In genomic region chr9:130174025-130174424, GRCh38 we compare ENCODE assay signal across 12 cellular contexts. TPM values are rescaled to one million over a fixed set of nuclear protein-coding genes. Genes with fewer than 3 reads are reported as not detected.
DNase-seq lines count a peak whose midpoint lies in the region; ATAC-seq and TF ChIP-seq lines count a peak whose summit lies in the region.
"Had no signal": no experiment of that assay in that cellular context is flagged by ENCODE, and none has a peak within 500 bp of the region (broad histone marks: within the 10 kb centered on the region; RNA-seq: fewer than 3 reads in every experiment).

No MANE protein-coding gene starts in this region.

- peaks cover 6 to 24% of the 10 kb centered on the region in 2 experiments; a peak in 1 of 4 replicates for H3K4me1 ChIP-seq in SK-N-SH (ENCODE audit: control insufficient read depth in 1 of 2, insufficient read depth in 2 of 2, low read depth in 1 of 2, low read length in 1 of 2)

- H3K4me3 ChIP-seq in SK-N-SH (ENCODE audit: low read depth in 2 of 2, low read length in 1 of 2), result peak overlapping the region; percentile 67 to 82

- H3K36me3 ChIP-seq in SK-N-SH (replicated peaks in 1 of 2; ENCODE audit: control insufficient read depth in 1 of 2, insufficient read depth in 2 of 2, low read length in 1 of 2), result peaks cover 0 to 3% of the 10 kb centered on the region in 2 experiments

- CTCF ChIA-PET in SK-N-SH (lab: Yijun Ruan, JAX), result interaction anchor here (0.9 to 3.9 kb wide), 13 partner anchors 9 to 693 kb away, joined by 3 to 22 read pairs (median 5); no protein-coding TSS in a partner anchor

- intact Hi-C loops in activated T-helper 2 cell treated with anti-CD3 and anti-CD28 coated beads, Interferon-gamma antibody, Interleukin-2, Interleukin-4, amounts not matched to agents 10 μg/mL and 5 μg/mL and 100 μg/mL, durations not matched to agents 14 hours and 24 hours and 36 hours (cut with micrococcal nuclease), result no loop called here

- peak overlapping the region in 1 of 2 experiments; percentile 14; a peak in 1 of 4 replicates for H3K27ac ChIP-seq in SK-N-SH (ENCODE audit: low read depth in 2 of 2, low read length in 1 of 2)
- H3K27ac ChIP-seq: 22Rv1, HL-60 had no signal

- H2AFZ ChIP-seq in SK-N-SH (ENCODE audit: low read depth), result no peak overlapping the region

- 86% methylated on average over 2 of the region's 9 CpGs for WGBS in SK-N-SH (ENCODE audit: low lambda C conversion rate)

- peak overlapping the region; percentile 98 for H3K4me2 ChIP-seq in SK-N-SH

- DNase-seq in SK-N-SH (no peak), immature natural killer cell (no peak), NCI-H1092 treated with DMSO at 0.1 percent for 48 hours (lab: John Stamatoyannopoulos, UW) (no peak), nucleus accumbens (lab: John Stamatoyannopoulos, UW) (no peak)
- DNase-seq in activated T-helper 2 cell treated with anti-CD3 and anti-CD28 coated beads, Interferon-gamma antibody, Interleukin-2, Interleukin-4, amounts not matched to agents 10 μg/mL and 5 μg/mL and 100 μg/mL, durations not matched to agents 14 hours and 24 hours and 36 hours (ENCODE audit: low spot score), result no peak
- no peak for DNase-seq in stimulated activated naive B cell treated with anti-CD40 and anti-IgM and Interleukin-4, amounts not matched to agents 10 μg/mL and 1 μg/mL and 100 μg/mL, for 72 hours
- DNase-seq in stimulated activated CD4-positive, alpha-beta T cell treated with anti-CD3 and anti-CD28 coated beads, Interleukin-1b, Interleukin-23, amount 100 ng/mL, for 48 hours, result no peak
- DNase-seq: foreskin melanocyte, SIG-M5 had no signal

- no peak for TF ChIP-seq RAD21 in SK-N-SH (IDR thresholded peaks at IDR 0.05; ENCODE audit: low read length)

- peak overlapping the region; percentile 77 for H3K4me3 Mint-ChIP-seq in activated T-helper 2 cell treated with anti-CD3 and anti-CD28 coated beads, Interferon-gamma antibody, Interleukin-2, Interleukin-4, amounts not matched to agents 10 μg/mL and 5 μg/mL and 100 μg/mL, durations not matched to agents 14 hours and 24 hours and 36 hours (ENCODE audit: low read depth)
- H3K4me3 Mint-ChIP-seq in immature natural killer cell, result peak overlapping the region; percentile 42 to 80 (median 66)
- peak overlapping the region; percentile 33 to 80 for H3K4me3 Mint-ChIP-seq in stimulated activated naive B cell treated with anti-CD40 and anti-IgM and Interleukin-4, amounts not matched to agents 10 μg/mL and 1 μg/mL and 100 μg/mL, for 72 hours

- ATAC-seq in SK-N-SH treated with all-trans-retinoic acid at 6 μM for 48 hours, result no peak
- ATAC-seq in stimulated activated naive B cell treated with anti-CD40 and anti-IgM and Interleukin-4, amounts not matched to agents 10 μg/mL and 1 μg/mL and 100 μg/mL, for 72 hours (replicated peaks), result no peak

- no peaks in the 10 kb centered on the region for H3K27me3 ChIP-seq in SK-N-SH (ENCODE audit: insufficient read depth)

- H3K9ac ChIP-seq in SK-N-SH, result peak overlapping the region; percentile 86; the same call in 1 of the 2 replicates

- no peaks in the 10 kb centered on the region for H3K36me3 Mint-ChIP-seq in activated T-helper 2 cell treated with anti-CD3 and anti-CD28 coated beads, Interferon-gamma antibody, Interleukin-2, Interleukin-4, amounts not matched to agents 10 μg/mL and 5 μg/mL and 100 μg/mL, durations not matched to agents 14 hours and 24 hours and 36 hours (ENCODE audit: low read depth)
- H3K36me3 Mint-ChIP-seq in immature natural killer cell, result no peaks in the 10 kb centered on the region
- peaks cover 0 to 6% of the 10 kb centered on the region in 2 donors for H3K36me3 Mint-ChIP-seq in stimulated activated naive B cell treated with anti-CD40 and anti-IgM and Interleukin-4, amounts not matched to agents 10 μg/mL and 1 μg/mL and 100 μg/mL, for 72 hours

- POLR2A ChIA-PET in SK-N-SH (lab: Yijun Ruan, JAX), result interaction anchor here (1.2 to 1.8 kb wide), 2 partner anchors 12 to 20 kb away, joined by 3 to 4 read pairs; no protein-coding TSS in a partner anchor

- H3K79me2 ChIP-seq in SK-N-SH (ENCODE audit: insufficient read depth), result peaks cover 61% of the 10 kb centered on the region

- no peaks in the 10 kb centered on the region for H3K4me1 Mint-ChIP-seq in activated T-helper 2 cell treated with anti-CD3 and anti-CD28 coated beads, Interferon-gamma antibody, Interleukin-2, Interleukin-4, amounts not matched to agents 10 μg/mL and 5 μg/mL and 100 μg/mL, durations not matched to agents 14 hours and 24 hours and 36 hours (ENCODE audit: low read depth)
- H3K4me1 Mint-ChIP-seq in immature natural killer cell, result peaks cover 6 to 12% of the 10 kb centered on the region in 2 donors
- peaks cover 2 to 14% of the 10 kb centered on the region in 2 donors for H3K4me1 Mint-ChIP-seq in stimulated activated naive B cell treated with anti-CD40 and anti-IgM and Interleukin-4, amounts not matched to agents 10 μg/mL and 1 μg/mL and 100 μg/mL, for 72 hours

- TF ChIP-seq EP300 in SK-N-SH (IDR thresholded peaks at IDR 0.05; ENCODE audit: borderline replicate concordance in 1 of 2, low read depth in 1 of 2, low read length in 1 of 2), result no peak

- H3K9me3 ChIP-seq in SK-N-SH, result no peaks in the 10 kb centered on the region

- no peak overlapping the region for H3K27ac Mint-ChIP-seq in activated T-helper 2 cell treated with anti-CD3 and anti-CD28 coated beads, Interferon-gamma antibody, Interleukin-2, Interleukin-4, amounts not matched to agents 10 μg/mL and 5 μg/mL and 100 μg/mL, durations not matched to agents 14 hours and 24 hours and 36 hours
- H3K27ac Mint-ChIP-seq in immature natural killer cell, result peak overlapping the region in 4 of 6 donors; percentile 40 to 88 (median 54)
- H3K27ac Mint-ChIP-seq in stimulated activated naive B cell treated with anti-CD40 and anti-IgM and Interleukin-4, amounts not matched to agents 10 μg/mL and 1 μg/mL and 100 μg/mL, for 72 hours, result no peak overlapping the region

- H4K20me1 ChIP-seq in SK-N-SH (ENCODE audit: insufficient read depth), result peaks cover 58% of the 10 kb centered on the region

- H3K27me3 Mint-ChIP-seq in activated T-helper 2 cell treated with anti-CD3 and anti-CD28 coated beads, Interferon-gamma antibody, Interleukin-2, Interleukin-4, amounts not matched to agents 10 μg/mL and 5 μg/mL and 100 μg/mL, durations not matched to agents 14 hours and 24 hours and 36 hours (ENCODE audit: low read depth), result peaks cover 28% of the 10 kb centered on the region
- H3K27me3 Mint-ChIP-seq in immature natural killer cell (ENCODE audit: low read depth in 3 of 3), result peaks cover 5 to 11% (median 6%) of the 10 kb centered on the region in 3 donors
- peaks cover 41 to 68% of the 10 kb centered on the region in 2 donors for H3K27me3 Mint-ChIP-seq in stimulated activated naive B cell treated with anti-CD40 and anti-IgM and Interleukin-4, amounts not matched to agents 10 μg/mL and 1 μg/mL and 100 μg/mL, for 72 hours

- H3K9me2 ChIP-seq in SK-N-SH, result no peaks in the 10 kb centered on the region

- H3F3A ChIP-seq in SK-N-SH (replicated peaks; ENCODE audit: insufficient read depth), result peaks cover 8% of the 10 kb centered on the region

- H3K9me3 Mint-ChIP-seq in activated T-helper 2 cell treated with anti-CD3 and anti-CD28 coated beads, Interferon-gamma antibody, Interleukin-2, Interleukin-4, amounts not matched to agents 10 μg/mL and 5 μg/mL and 100 μg/mL, durations not matched to agents 14 hours and 24 hours and 36 hours, result no peaks in the 10 kb centered on the region
- peaks cover 0 to 2% (median 0%) of the 10 kb centered on the region in 6 donors for H3K9me3 Mint-ChIP-seq in immature natural killer cell
- no peaks in the 10 kb centered on the region for H3K9me3 Mint-ChIP-seq in stimulated activated naive B cell treated with anti-CD40 and anti-IgM and Interleukin-4, amounts not matched to agents 10 μg/mL and 1 μg/mL and 100 μg/mL, for 72 hours

- no peak for TF ChIP-seq CTCF in SK-N-SH (IDR thresholded peaks at IDR 0.05)

TF ChIP-seq in SK-N-SH, 30 proteins besides CTCF, POLR2A, EP300 and RAD21 (continues in another document):
- no peak for TF ChIP-seq SIN3A (IDR thresholded peaks at IDR 0.05; ENCODE audit: borderline replicate concordance, low read depth, low read length)
- no peak for TF ChIP-seq NRF1 (IDR thresholded peaks at IDR 0.05; ENCODE audit: low read depth, low read length)
- no peak for TF ChIP-seq YY1 (IDR thresholded peaks at IDR 0.05; ENCODE audit: low read depth)
- no peak for TF ChIP-seq RFX5 (IDR thresholded peaks at IDR 0.05; ENCODE audit: low read length)
- no peak for TF ChIP-seq RXRA (IDR thresholded peaks at IDR 0.05; ENCODE audit: borderline replicate concordance, low read depth)

TF ChIP-seq in SK-N-SH treated with all-trans-retinoic acid at 6 μM for 48 hours, 23 proteins besides CTCF, POLR2A, EP300 and RAD21 (continues in another document):
- no peak for TF ChIP-seq GLIS3 (CRISPR knock-in tag; IDR thresholded peaks at IDR 0.05)
- TF ChIP-seq TSHZ2 (CRISPR knock-in tag; IDR thresholded peaks at IDR 0.05), result no peak
- no peak for TF ChIP-seq PPARA (CRISPR knock-in tag; IDR thresholded peaks at IDR 0.05; ENCODE audit: borderline replicate concordance)
- no peak for TF ChIP-seq SNAI2 (CRISPR knock-in tag; IDR thresholded peaks at IDR 0.05)

RNA-seq across cellular contexts. Expression of gene NCS1, which starts 1.8 kb away (rescaled TPM):
- polyA plus RNA-seq in SK-N-SH (2012; rRNA removed) (40.6 and 52.9 TPM in 2 replicates), immature natural killer cell (under 1 TPM in 2 of 3 donors, not detected in 1; 0.26 to 0.30 TPM)
- 30.8 and 37.3 TPM in 2 replicates for polyA plus RNA-seq in SK-N-SH (2012; cell fraction: cytosol; rRNA removed)
- polyA plus RNA-seq in SK-N-SH (2012; cell fraction: nucleus; rRNA removed), result 21.5 and 23.7 TPM in 2 replicates
- total RNA-seq in activated T-helper 2 cell treated with anti-CD3 and anti-CD28 coated beads, Interferon-gamma antibody, Interleukin-2, Interleukin-4, amounts not matched to agents 10 μg/mL and 5 μg/mL and 100 μg/mL, durations not matched to agents 14 hours and 24 hours and 36 hours, result 23.5 and 27.9 TPM in 2 replicates

Comparison
In these comparisons a context has a peak if more than half of its experiments do, and no peak if none do; other contexts are left out.
1. H3K27ac Mint-ChIP-seq: peak in immature natural killer cell (4 of 6); none in activated T-helper 2 cell treated with anti-CD3 and anti-CD28 coated beads, Interferon-gamma antibody, Interleukin-2, Interleukin-4, amounts not matched to agents 10 μg/mL and 5 μg/mL and 100 μg/mL, durations not matched to agents 14 hours and 24 hours and 36 hours (single experiment) and stimulated activated naive B cell treated with anti-CD40 and anti-IgM and Interleukin-4, amounts not matched to agents 10 μg/mL and 1 μg/mL and 100 μg/mL, for 72 hours (single experiment).
2. RNA of gene NCS1, which starts 1.8 kb away (polyA plus RNA-seq): 21.5 to 52.9 TPM in SK-N-SH; 0.26 to 0.30 TPM in immature natural killer cell; every median in the first group is over 10 times any median in the second.
3. Peak in every context shown above with its lines, with median percentiles within 50 percentile points of each other: H3K4me3 Mint-ChIP-seq.